In the genomic region with DNA sequence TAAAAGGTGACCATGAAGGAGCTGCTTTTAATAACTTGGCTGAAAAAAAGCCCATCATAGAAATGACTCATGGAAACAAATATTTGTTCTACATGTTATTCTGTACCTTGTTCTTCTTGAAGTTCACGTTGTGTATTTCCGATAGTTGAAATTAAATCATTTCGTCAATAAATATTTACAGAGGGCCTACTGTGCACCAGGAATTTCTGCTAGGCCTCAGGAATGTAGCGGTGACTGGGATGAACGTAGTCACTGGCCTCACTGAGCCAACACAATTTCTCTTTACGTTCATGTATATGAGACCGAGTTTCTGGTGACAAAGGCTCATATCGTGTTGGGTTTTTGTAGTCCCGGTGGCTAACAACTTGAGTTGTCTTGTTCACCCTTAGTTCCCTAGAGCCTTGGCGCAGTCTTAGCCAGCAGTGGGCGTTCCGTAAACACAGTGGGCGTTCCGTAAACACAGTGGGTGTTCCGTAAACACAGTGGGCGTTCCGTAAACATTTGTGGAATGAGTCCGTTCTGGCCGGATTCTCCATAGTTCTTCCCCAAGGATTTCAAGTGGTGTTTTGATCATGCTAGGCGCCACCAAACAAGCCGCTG, we compare ENCODE assay signal across 1 cellular context.
A peak's percentile ranks its signal among the peaks of the same experiment; 100 is the strongest.
TF ChIP-seq lines count a peak whose summit lies in the region.

No MANE protein-coding gene starts in this region.

TF ChIP-seq in HepG2, 621 proteins besides CTCF, POLR2A, EP300 and RAD21 (continued from another document and continues in another):
- TF ChIP-seq ZNF503 (CRISPR knock-in tag; IDR thresholded peaks at IDR 0.05) (no peak), POGZ (CRISPR knock-in tag; IDR thresholded peaks at IDR 0.05) (peak; percentile 39; the same call in 1 of the 2 replicates), ZBTB8A (CRISPR knock-in tag; IDR thresholded peaks at IDR 0.05; ENCODE audit: borderline replicate concordance, low read depth) (no peak), BHLHE40 (IDR thresholded peaks at IDR 0.05; ENCODE audit: low read length) (no peak), ATF7-NPFF (CRISPR knock-in tag; IDR thresholded peaks at IDR 0.05; ENCODE audit: low read depth) (no peak), MATR3 (CRISPR knock-in tag; IDR thresholded peaks at IDR 0.05) (no peak), TEAD3 (CRISPR knock-in tag; optimal IDR thresholded peaks at IDR 0.05; ENCODE audit: borderline replicate concordance) (peak; percentile 46), SP4 (CRISPR knock-in tag; IDR thresholded peaks at IDR 0.05) (no peak), ZSCAN31 (CRISPR knock-in tag; IDR thresholded peaks at IDR 0.05; ENCODE audit: low read depth) (no peak), XRCC5 (optimal IDR thresholded peaks at IDR 0.05; ENCODE audit: low read length) (no peak), BATF2 (CRISPR knock-in tag; IDR thresholded peaks at IDR 0.05) (no peak), ZBTB33 (CRISPR knock-in tag; IDR thresholded peaks at IDR 0.05) (peak; percentile 93; the same call in 1 of the 2 replicates), ZFP82 (CRISPR knock-in tag; IDR thresholded peaks at IDR 0.05; ENCODE audit: borderline replicate concordance) (no peak), ATF7 (IDR thresholded peaks at IDR 0.05) (no peak), ATF7 (CRISPR knock-in tag; IDR thresholded peaks at IDR 0.05) (no peak), ELF3 (CRISPR knock-in tag; IDR thresholded peaks at IDR 0.05) (no peak), NFIB (CRISPR knock-in tag; IDR thresholded peaks at IDR 0.05; ENCODE audit: borderline replicate concordance) (no peak), HOXA5 (CRISPR knock-in tag; IDR thresholded peaks at IDR 0.05) (no peak), ZNF382 (CRISPR knock-in tag; IDR thresholded peaks at IDR 0.05; ENCODE audit: borderline replicate concordance) (no peak), JUND (CRISPR knock-in tag; IDR thresholded peaks at IDR 0.05) (no peak), GATA4 (IDR thresholded peaks at IDR 0.05; ENCODE audit: borderline replicate concordance, low read depth) (no peak), CREB3 (CRISPR knock-in tag; IDR thresholded peaks at IDR 0.05) (no peak), GFI1 (CRISPR knock-in tag; IDR thresholded peaks at IDR 0.05; ENCODE audit: borderline replicate concordance) (no peak), ZNF879 (CRISPR knock-in tag; IDR thresholded peaks at IDR 0.05) (no peak), MLX (CRISPR knock-in tag; IDR thresholded peaks at IDR 0.05) (no peak), TBP (CRISPR knock-in tag; IDR thresholded peaks at IDR 0.05) (no peak), DMAP1 (CRISPR knock-in tag; IDR thresholded peaks at IDR 0.05) (no peak), HNRNPK (IDR thresholded peaks at IDR 0.05; ENCODE audit: low read depth, low read length, poor library complexity, severe bottlenecking) (no peak), SNAI1 (CRISPR knock-in tag; IDR thresholded peaks at IDR 0.05; ENCODE audit: borderline replicate concordance) (no peak), ZNF773 (CRISPR knock-in tag; IDR thresholded peaks at IDR 0.05; ENCODE audit: borderline replicate concordance) (no peak), AHR (CRISPR knock-in tag; IDR thresholded peaks at IDR 0.05) (no peak), KLF6 (CRISPR knock-in tag; IDR thresholded peaks at IDR 0.05) (no peak), ZNF142 (CRISPR knock-in tag; IDR thresholded peaks at IDR 0.05) (no peak)
- TF ChIP-seq, protein P1, sequence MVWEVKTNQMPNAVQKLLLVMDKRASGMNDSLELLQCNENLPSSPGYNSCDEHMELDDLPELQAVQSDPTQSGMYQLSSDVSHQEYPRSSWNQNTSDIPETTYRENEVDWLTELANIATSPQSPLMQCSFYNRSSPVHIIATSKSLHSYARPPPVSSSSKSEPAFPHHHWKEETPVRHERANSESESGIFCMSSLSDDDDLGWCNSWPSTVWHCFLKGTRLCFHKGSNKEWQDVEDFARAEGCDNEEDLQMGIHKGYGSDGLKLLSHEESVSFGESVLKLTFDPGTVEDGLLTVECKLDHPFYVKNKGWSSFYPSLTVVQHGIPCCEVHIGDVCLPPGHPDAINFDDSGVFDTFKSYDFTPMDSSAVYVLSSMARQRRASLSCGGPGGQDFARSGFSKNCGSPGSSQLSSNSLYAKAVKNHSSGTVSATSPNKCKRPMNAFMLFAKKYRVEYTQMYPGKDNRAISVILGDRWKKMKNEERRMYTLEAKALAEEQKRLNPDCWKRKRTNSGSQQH (CRISPR knock-in tag; IDR thresholded peaks at IDR 0.05; ENCODE audit: low read depth): no peak
- TF ChIP-seq, protein P2, sequence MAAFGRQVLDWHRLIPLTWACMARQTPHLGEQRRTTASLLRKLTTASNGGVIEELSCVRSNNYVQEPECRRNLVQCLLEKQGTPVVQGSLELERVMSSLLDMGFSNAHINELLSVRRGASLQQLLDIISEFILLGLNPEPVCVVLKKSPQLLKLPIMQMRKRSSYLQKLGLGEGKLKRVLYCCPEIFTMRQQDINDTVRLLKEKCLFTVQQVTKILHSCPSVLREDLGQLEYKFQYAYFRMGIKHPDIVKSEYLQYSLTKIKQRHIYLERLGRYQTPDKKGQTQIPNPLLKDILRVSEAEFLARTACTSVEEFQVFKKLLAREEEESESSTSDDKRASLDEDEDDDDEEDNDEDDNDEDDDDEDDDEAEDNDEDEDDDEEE (CRISPR knock-in tag; IDR thresholded peaks at IDR 0.05): no peak
- TF ChIP-seq, protein P3, sequence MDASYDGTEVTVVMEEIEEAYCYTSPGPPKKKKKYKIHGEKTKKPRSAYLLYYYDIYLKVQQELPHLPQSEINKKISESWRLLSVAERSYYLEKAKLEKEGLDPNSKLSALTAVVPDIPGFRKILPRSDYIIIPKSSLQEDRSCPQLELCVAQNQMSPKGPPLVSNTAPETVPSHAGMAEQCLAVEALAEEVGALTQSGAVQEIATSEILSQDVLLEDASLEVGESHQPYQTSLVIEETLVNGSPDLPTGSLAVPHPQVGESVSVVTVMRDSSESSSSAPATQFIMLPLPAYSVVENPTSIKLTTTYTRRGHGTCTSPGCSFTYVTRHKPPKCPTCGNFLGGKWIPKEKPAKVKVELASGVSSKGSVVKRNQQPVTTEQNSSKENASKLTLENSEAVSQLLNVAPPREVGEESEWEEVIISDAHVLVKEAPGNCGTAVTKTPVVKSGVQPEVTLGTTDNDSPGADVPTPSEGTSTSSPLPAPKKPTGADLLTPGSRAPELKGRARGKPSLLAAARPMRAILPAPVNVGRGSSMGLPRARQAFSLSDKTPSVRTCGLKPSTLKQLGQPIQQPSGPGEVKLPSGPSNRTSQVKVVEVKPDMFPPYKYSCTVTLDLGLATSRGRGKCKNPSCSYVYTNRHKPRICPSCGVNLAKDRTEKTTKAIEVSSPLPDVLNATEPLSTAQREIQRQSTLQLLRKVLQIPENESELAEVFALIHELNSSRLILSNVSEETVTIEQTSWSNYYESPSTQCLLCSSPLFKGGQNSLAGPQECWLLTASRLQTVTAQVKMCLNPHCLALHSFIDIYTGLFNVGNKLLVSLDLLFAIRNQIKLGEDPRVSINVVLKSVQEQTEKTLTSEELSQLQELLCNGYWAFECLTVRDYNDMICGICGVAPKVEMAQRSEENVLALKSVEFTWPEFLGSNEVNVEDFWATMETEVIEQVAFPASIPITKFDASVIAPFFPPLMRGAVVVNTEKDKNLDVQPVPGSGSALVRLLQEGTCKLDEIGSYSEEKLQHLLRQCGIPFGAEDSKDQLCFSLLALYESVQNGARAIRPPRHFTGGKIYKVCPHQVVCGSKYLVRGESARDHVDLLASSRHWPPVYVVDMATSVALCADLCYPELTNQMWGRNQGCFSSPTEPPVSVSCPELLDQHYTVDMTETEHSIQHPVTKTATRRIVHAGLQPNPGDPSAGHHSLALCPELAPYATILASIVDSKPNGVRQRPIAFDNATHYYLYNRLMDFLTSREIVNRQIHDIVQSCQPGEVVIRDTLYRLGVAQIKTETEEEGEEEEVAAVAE (CRISPR knock-in tag; IDR thresholded peaks at IDR 0.05; ENCODE audit: borderline replicate concordance): no peak
- TF ChIP-seq, protein P4, sequence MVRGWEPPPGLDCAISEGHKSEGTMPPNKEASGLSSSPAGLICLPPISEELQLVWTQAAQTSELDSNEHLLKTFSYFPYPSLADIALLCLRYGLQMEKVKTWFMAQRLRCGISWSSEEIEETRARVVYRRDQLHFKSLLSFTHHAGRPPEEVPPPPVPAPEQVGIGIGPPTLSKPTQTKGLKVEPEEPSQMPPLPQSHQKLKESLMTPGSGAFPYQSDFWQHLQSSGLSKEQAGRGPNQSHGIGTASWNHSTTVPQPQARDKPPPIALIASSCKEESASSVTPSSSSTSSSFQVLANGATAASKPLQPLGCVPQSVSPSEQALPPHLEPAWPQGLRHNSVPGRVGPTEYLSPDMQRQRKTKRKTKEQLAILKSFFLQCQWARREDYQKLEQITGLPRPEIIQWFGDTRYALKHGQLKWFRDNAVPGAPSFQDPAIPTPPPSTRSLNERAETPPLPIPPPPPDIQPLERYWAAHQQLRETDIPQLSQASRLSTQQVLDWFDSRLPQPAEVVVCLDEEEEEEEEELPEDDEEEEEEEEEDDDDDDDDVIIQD (CRISPR knock-in tag; IDR thresholded peaks at IDR 0.05; ENCODE audit: low read depth): peak; percentile 26; the same call in 1 of the 2 replicates
